Comparison of ENCODE assay signal across 8 cellular contexts in genomic region chr10:97726636-97727178, GRCh38. TPM values are rescaled to one million over a fixed set of nuclear protein-coding genes. Genes with fewer than 3 reads are reported as not detected.
DNase-seq lines count a peak whose midpoint lies in the region; ATAC-seq and TF ChIP-seq lines count a peak whose summit lies in the region.

No MANE protein-coding gene starts in this region.

- TF ChIP-seq CTCF in osteoblast (IDR thresholded peaks at IDR 0.05; ENCODE audit: extremely low read depth, low read depth, low read length) (no peak), WERI-Rb-1 (IDR thresholded peaks at IDR 0.05; ENCODE audit: low read depth, low read length) (no peak)

- H3K4me1 ChIP-seq in osteoblast (ENCODE audit: insufficient read depth, low read length) = peaks cover 9% of the 10 kb centered on the region

- DNase-seq in DMS53 (lab: John Stamatoyannopoulos, UW) = peak; percentile 71
- DNase-seq in NCI-H226 = peak; percentile 74
- DNase-seq in fibroblast of peridontal ligament (ENCODE audit: extremely low read depth) = peak; percentile 72
- DNase-seq in osteoblast (ENCODE audit: insufficient read length, low spot score, missing footprints) = peak; percentile 85
- DNase-seq in NCI-H1105 treated with DMSO at 0.1 percent for 48 hours (lab: John Stamatoyannopoulos, UW) = no peak
- DNase-seq in WERI-Rb-1 = no peak

- H3K27me3 ChIP-seq in osteoblast (ENCODE audit: insufficient read depth, low read length) (no peaks in the 10 kb centered on the region), WERI-Rb-1 (ENCODE audit: insufficient read depth, low read depth, severe bottlenecking) (no peaks in the 10 kb centered on the region)

- H3K4me2 ChIP-seq in osteoblast (ENCODE audit: insufficient read depth, low read length) = peak overlapping the region; percentile 86

- peak overlapping the region; percentile 64 for H3K4me3 ChIP-seq in osteoblast (ENCODE audit: insufficient read depth, low read length)
- no peak overlapping the region for H3K4me3 ChIP-seq in WERI-Rb-1 (ENCODE audit: low read depth, low read length)

- no peaks in the 10 kb centered on the region for H3K36me3 ChIP-seq in osteoblast (ENCODE audit: insufficient read depth, low read length)
- no peaks in the 10 kb centered on the region for H3K36me3 ChIP-seq in WERI-Rb-1

- ATAC-seq in GM19395 (IDR thresholded peaks at IDR 0.05; ENCODE audit: unreplicated experiment) = no peak
- ATAC-seq in HG03039 (IDR thresholded peaks at IDR 0.05; ENCODE audit: unreplicated experiment) = no peak

- H3K9me3 ChIP-seq in osteoblast (ENCODE audit: low read depth, low read length) = no peaks in the 10 kb centered on the region
- no peaks in the 10 kb centered on the region for H3K9me3 ChIP-seq in WERI-Rb-1 (ENCODE audit: severe bottlenecking)

- no peaks in the 10 kb centered on the region for H3K79me2 ChIP-seq in osteoblast (ENCODE audit: insufficient read depth, low read length)

- peak overlapping the region; percentile 67 for H3K27ac ChIP-seq in osteoblast (ENCODE audit: low read depth, low read length)
- H3K27ac ChIP-seq in WERI-Rb-1 = no peak overlapping the region

- no peaks in the 10 kb centered on the region for H4K20me1 ChIP-seq in osteoblast (ENCODE audit: insufficient read depth, low read length)

- peak overlapping the region; percentile 82 for H2AFZ ChIP-seq in osteoblast (ENCODE audit: low read length)

RNA-seq across cellular contexts. Expression of gene ZFYVE27, which starts 10.2 kb away (rescaled TPM):
- total RNA-seq in osteoblast = 16.5 and 19.9 TPM in 2 replicates

RNA-seq across cellular contexts. Expression of gene MARVELD1, which starts 13.2 kb away (rescaled TPM):
- 56.6 and 57.5 TPM in 2 replicates for total RNA-seq in osteoblast

RNA-seq across cellular contexts. Expression of gene AVPI1, which starts 39.7 kb away (rescaled TPM):
- total RNA-seq in osteoblast = 101 and 105 TPM in 2 replicates

RNA-seq across cellular contexts. Expression of gene SFRP5, which starts 45.1 kb away (rescaled TPM):
- total RNA-seq in osteoblast = not detected in 2 replicates

Comparison
In these comparisons a context has a peak if more than half of its experiments do, and no peak if none do; other contexts are left out.
1. DNase-seq: peak in DMS53 (single experiment), NCI-H226 (single experiment), fibroblast of peridontal ligament (single experiment) and osteoblast (single experiment); none in NCI-H1105 treated with DMSO at 0.1 percent for 48 hours (single experiment) and WERI-Rb-1 (single experiment).